ENCODE assay signal across 9 cellular contexts in the genomic region with DNA sequence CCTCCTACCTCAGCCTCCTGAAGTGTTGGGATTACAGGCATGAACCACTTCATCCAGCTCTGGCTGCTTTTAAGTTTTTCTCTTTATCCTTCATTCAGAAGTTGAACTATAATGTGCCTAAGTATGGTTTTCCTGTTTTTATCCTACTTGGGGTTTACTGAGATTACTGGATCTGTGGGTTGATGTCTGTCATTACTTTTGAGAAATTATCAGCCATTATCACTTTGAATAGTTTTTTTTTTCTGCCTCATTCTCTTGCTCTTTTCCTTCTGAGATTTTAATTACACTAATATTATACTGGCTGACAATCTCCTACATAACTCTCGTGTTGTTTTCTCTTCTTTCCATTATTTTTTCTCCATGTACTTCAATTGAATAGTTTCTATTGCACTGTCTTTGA.
"Had no signal": no experiment of that assay in that cellular context is flagged by ENCODE, and none has a peak within 500 bp of the region (broad histone marks: within the 10 kb centered on the region; RNA-seq: fewer than 3 reads in every experiment).

No MANE protein-coding gene starts in this region.

- DNase-seq: H9, HCEC 1CT, HFFc6, KBM-7 had no signal

- FAIRE-seq: H1, H54, HepG2 had no signal

- H3K4me1 Mint-ChIP-seq: GM23338, H9, IgD-negative memory B cell had no signal

- H3K27ac Mint-ChIP-seq: GM23338, H9, HFFc6, IgD-negative memory B cell had no signal

- ATAC-seq: GM23338, HepG2 had no signal

- H3K36me3 Mint-ChIP-seq: IgD-negative memory B cell had no signal

- H3K4me3 Mint-ChIP-seq: GM23338, H9, HFFc6, IgD-negative memory B cell had no signal

- H3K9me3 Mint-ChIP-seq: GM23338, HFFc6 had no signal
